10 cellular contexts compared by ENCODE assay signal in the genomic region with DNA sequence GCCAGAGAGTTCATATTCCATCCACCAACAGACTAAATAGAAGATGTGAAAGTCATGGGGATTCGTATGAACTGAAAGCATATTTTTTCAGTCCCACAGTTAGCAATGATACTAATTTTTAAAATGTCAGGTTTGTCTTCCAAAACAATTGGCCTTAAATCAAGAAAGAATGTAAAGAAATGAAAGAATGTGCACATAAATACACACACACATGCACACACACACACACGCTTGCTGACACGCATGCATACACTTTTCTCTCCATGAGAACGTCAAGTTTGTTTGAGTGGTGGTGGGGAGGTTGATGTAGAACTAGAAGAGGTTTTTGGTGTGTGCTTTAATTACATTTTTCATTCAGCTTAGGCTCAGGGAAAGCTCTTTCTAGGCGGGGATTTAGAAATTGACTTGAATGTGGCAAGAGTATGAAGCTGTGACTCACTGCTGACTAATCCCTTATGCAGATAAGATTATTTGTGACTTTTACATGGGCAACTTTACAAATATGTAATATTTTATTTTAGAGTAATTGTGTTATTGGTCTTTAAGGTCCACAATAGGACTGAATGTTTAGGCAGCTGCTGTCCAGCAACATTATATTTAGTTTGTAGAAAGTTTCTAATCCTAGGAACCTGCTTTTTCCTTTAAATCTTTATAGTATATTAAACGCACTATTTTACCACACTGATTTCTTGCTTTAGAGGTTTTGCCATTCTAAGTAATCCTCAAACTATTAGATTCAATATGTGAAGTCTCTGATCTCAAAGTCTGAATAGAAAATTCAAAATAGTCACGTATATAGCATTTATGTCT. TPM values are rescaled to one million over a fixed set of nuclear protein-coding genes. Genes with fewer than 3 reads are reported as not detected.
DNase-seq lines count a peak whose midpoint lies in the region; ATAC-seq, FAIRE-seq and TF ChIP-seq lines count a peak whose summit lies in the region.
"Had no signal": no experiment of that assay in that cellular context is flagged by ENCODE, and none has a peak within 500 bp of the region (broad histone marks: within the 10 kb centered on the region; RNA-seq: fewer than 3 reads in every experiment).

No MANE protein-coding gene starts in this region.

- H3K27me3 Mint-ChIP-seq in activated CD8-positive, alpha-beta T cell treated with anti-CD3 and anti-CD28 coated beads for 36 hours, result no peaks in the 10 kb centered on the region

- H3K9ac ChIP-seq in liver (ENCODE audit: low read depth in 1 of 2, low read length in 2 of 2), result no peak overlapping the region
- no peak overlapping the region for H3K9ac ChIP-seq in HepG2 (ENCODE audit: insufficient read depth, low read depth, low read length)

- H3K9me3 ChIP-seq in liver (ENCODE audit: control insufficient read depth in 4 of 4, low read length in 3 of 4) (no peaks in the 10 kb centered on the region), HepG2 (ENCODE audit: low read length) (no peaks in the 10 kb centered on the region), psoas muscle (no peaks in the 10 kb centered on the region)

- no peaks in the 10 kb centered on the region for H4K20me1 ChIP-seq in HepG2 (ENCODE audit: insufficient read depth, low read length)

- POLR2A ChIA-PET in HepG2 (lab: Yijun Ruan, JAX), result no interaction called here
- POLR2A ChIA-PET in activated CD8-positive, alpha-beta T cell treated with anti-CD3 and anti-CD28 coated beads for 36 hours (lab: Charles Lee), result interaction anchor here (0.7 kb wide), 1 partner anchor 242 kb away, joined by 3 read pairs; no protein-coding TSS in a partner anchor

- in situ Hi-C loops in HepG2 (cut with HindIII; ENCODE audit: extremely low pct_ligation_motif_present, low pct_unique_long_range_greater_than_20kb), result no loop called here

- CTCF ChIA-PET in HepG2 (lab: Yijun Ruan, JAX; ENCODE audit: low intra/inter-chr PET ratio, low total read pairs), result no interaction called here
- CTCF ChIA-PET in activated CD8-positive, alpha-beta T cell treated with anti-CD3 and anti-CD28 coated beads for 36 hours (lab: Charles Lee), result interaction anchor here (1.4 kb wide), 1 partner anchor 53 kb away, joined by 3 read pairs; no protein-coding TSS in a partner anchor

- TF ChIP-seq CTCF in liver (IDR thresholded peaks at IDR 0.05; ENCODE audit: low read depth, low read length, missing input control), result no peak
- no peak for TF ChIP-seq CTCF in HepG2 (CRISPR knock-in tag; IDR thresholded peaks at IDR 0.05)
- no peak for TF ChIP-seq CTCF in foreskin keratinocyte (conservative IDR thresholded peaks at IDR 0.05)
- no peak for TF ChIP-seq CTCF in activated CD8-positive, alpha-beta T cell treated with anti-CD3 and anti-CD28 coated beads for 36 hours (IDR thresholded peaks at IDR 0.05)
- no peak for TF ChIP-seq CTCF in psoas muscle (IDR thresholded peaks at IDR 0.05)

- no peak overlapping the region for H3K4me3 ChIP-seq in liver (ENCODE audit: low read depth in 1 of 3, low read length in 3 of 3)
- H3K4me3 ChIP-seq in HepG2 (replicated peaks in 1 of 3; ENCODE audit: insufficient read depth in 1 of 3, low read depth in 2 of 3, low read length in 3 of 3), result no peak overlapping the region
- no peak overlapping the region for H3K4me3 ChIP-seq in psoas muscle

- ATAC-seq in HepG2, result no peak
- ATAC-seq in foreskin keratinocyte, result peak; percentile 88
- no peak for ATAC-seq in activated CD8-positive, alpha-beta T cell treated with anti-CD3 and anti-CD28 coated beads for 36 hours
- no peak for ATAC-seq in psoas muscle

- peaks cover 5% of the 10 kb centered on the region for H3K4me1 Mint-ChIP-seq in activated CD8-positive, alpha-beta T cell treated with anti-CD3 and anti-CD28 coated beads for 36 hours (ENCODE audit: low read depth)

- H3K9me3 Mint-ChIP-seq in activated CD8-positive, alpha-beta T cell treated with anti-CD3 and anti-CD28 coated beads for 36 hours, result no peaks in the 10 kb centered on the region
- H3K9me3 Mint-ChIP-seq: natural killer cell treated with Interleukin-12 subunit alpha and Interleukin-12 subunit beta and Interleukin-15 and Interleukin-18, amount 100 ng/mL, for 72 hours had no signal

- intact Hi-C loops in HepG2 (cut with micrococcal nuclease; ENCODE audit: unreplicated experiment), result no loop called here
- intact Hi-C loops in activated CD8-positive, alpha-beta T cell treated with anti-CD3 and anti-CD28 coated beads for 36 hours (cut with micrococcal nuclease), result no loop called here
- intact Hi-C loops in psoas muscle (cut with DNase I), result no loop called here

- BruUV-seq in HepG2 (replicated peaks; lab: Mats Ljungman, UMichigan), result no TSS peak

- H3K4me1 ChIP-seq in liver (ENCODE audit: control insufficient read depth in 4 of 4, insufficient read depth in 4 of 4, low read length in 3 of 4), result no peaks in the 10 kb centered on the region
- H3K4me1 ChIP-seq in HepG2 (ENCODE audit: insufficient read depth, low read length), result 0 out of 2 replicates have a peak, but pooled peaks cover 6% of the 10 kb centered on the region
- no peaks in the 10 kb centered on the region for H3K4me1 ChIP-seq in foreskin keratinocyte
- H3K4me1 ChIP-seq in psoas muscle, result no peaks in the 10 kb centered on the region

- TF ChIP-seq RAD21 in liver (IDR thresholded peaks at IDR 0.05), result no peak
- no peak for TF ChIP-seq RAD21 in HepG2 (CRISPR knock-in tag; IDR thresholded peaks at IDR 0.05)

- no peak for TF ChIP-seq POLR2A in HepG2 (IDR thresholded peaks at IDR 0.05; ENCODE audit: insufficient read depth in 1 of 2, low read depth in 2 of 2, low read length in 2 of 2)

- H3K36me3 ChIP-seq in liver (ENCODE audit: control insufficient read depth in 4 of 4, insufficient read depth in 3 of 4, low read depth in 1 of 4, low read length in 3 of 4) (no peaks in the 10 kb centered on the region), HepG2 (replicated peaks in 1 of 2; ENCODE audit: control insufficient read depth in 1 of 2, insufficient read depth in 2 of 2, low read length in 2 of 2) (no peaks in the 10 kb centered on the region), psoas muscle (ENCODE audit: insufficient read depth in 1 of 2, low read depth in 1 of 2) (no peaks in the 10 kb centered on the region)

- TF ChIP-seq EP300 in HepG2 (IDR thresholded peaks at IDR 0.05; ENCODE audit: low read depth in 2 of 2, low read length in 2 of 2) (no peak), HepG2 (CRISPR knock-in tag; IDR thresholded peaks at IDR 0.05; ENCODE audit: borderline replicate concordance) (no peak)

- H2AFZ ChIP-seq in HepG2 (ENCODE audit: low read length), result no peak overlapping the region

- no peaks in the 10 kb centered on the region for H3K79me2 ChIP-seq in HepG2 (ENCODE audit: insufficient read depth, low read length)

- H3K4me3 Mint-ChIP-seq in activated CD8-positive, alpha-beta T cell treated with anti-CD3 and anti-CD28 coated beads for 36 hours, result no peak overlapping the region
- H3K4me3 Mint-ChIP-seq: natural killer cell treated with Interleukin-12 subunit alpha and Interleukin-12 subunit beta and Interleukin-15 and Interleukin-18, amount 100 ng/mL, for 72 hours had no signal

- H3K27ac Mint-ChIP-seq in activated CD8-positive, alpha-beta T cell treated with anti-CD3 and anti-CD28 coated beads for 36 hours, result no peak overlapping the region
- H3K27ac Mint-ChIP-seq: natural killer cell treated with Interleukin-12 subunit alpha and Interleukin-12 subunit beta and Interleukin-15 and Interleukin-18, amount 100 ng/mL, for 72 hours had no signal

- no peak for DNase-seq in HepG2 (ENCODE audit: low spot score)
- DNase-seq in SKM-1 treated with dmso at 0.1 percent for 144 hours (lab: John Stamatoyannopoulos, UW; ENCODE audit: unreplicated experiment), result peak; percentile 11
- peak; percentile 37 to 48 for DNase-seq in foreskin keratinocyte
- no peak for DNase-seq in activated CD8-positive, alpha-beta T cell treated with anti-CD3 and anti-CD28 coated beads for 36 hours
- no peak for DNase-seq in psoas muscle
- no peak for DNase-seq in D341Med (ENCODE audit: low spot score)
- no peak for DNase-seq in germinal center (ENCODE audit: low spot score)
- DNase-seq: MM.1S had no signal

- 80% methylated on average over 7 of the region's 7 CpGs for WGBS in liver
- WGBS in HepG2 (ENCODE audit: low lambda C conversion rate), result 37% methylated on average over 7 of the region's 7 CpGs
- 62 to 68% (median 68%) methylated on average over 7 of the region's 7 CpGs for WGBS in psoas muscle, 3 donors

- H3K27ac ChIP-seq in liver (ENCODE audit: low read depth in 1 of 2, low read length in 2 of 2), result no peak overlapping the region
- H3K27ac ChIP-seq in HepG2 (ENCODE audit: extremely low read length, insufficient read depth, low read length), result no peak overlapping the region
- H3K27ac ChIP-seq in foreskin keratinocyte, result no peak overlapping the region
- no peak overlapping the region for H3K27ac ChIP-seq in psoas muscle

- FAIRE-seq in HepG2 (lab: Jason Lieb, UNC), result no peak

- no peaks in the 10 kb centered on the region for H3K27me3 ChIP-seq in liver (ENCODE audit: control insufficient read depth in 4 of 4, insufficient read depth in 4 of 4, low read length in 3 of 4)
- no peaks in the 10 kb centered on the region for H3K27me3 ChIP-seq in HepG2 (ENCODE audit: control insufficient read depth in 1 of 2, insufficient read depth in 2 of 2, low read length in 2 of 2)
- H3K27me3 ChIP-seq in foreskin keratinocyte, result peaks cover 39% of the 10 kb centered on the region
- H3K27me3 ChIP-seq in psoas muscle (ENCODE audit: insufficient read depth in 3 of 3, low read length in 2 of 3), result no peaks in the 10 kb centered on the region

- H3K36me3 Mint-ChIP-seq in activated CD8-positive, alpha-beta T cell treated with anti-CD3 and anti-CD28 coated beads for 36 hours (ENCODE audit: low read depth), result no peaks in the 10 kb centered on the region
- H3K36me3 Mint-ChIP-seq: natural killer cell treated with Interleukin-12 subunit alpha and Interleukin-12 subunit beta and Interleukin-15 and Interleukin-18, amount 100 ng/mL, for 72 hours had no signal

- no peak overlapping the region for H3K4me2 ChIP-seq in HepG2 (ENCODE audit: low read depth, low read length)

RNA-seq across cellular contexts. Expression of gene FLT1, which starts 18.8 kb away (rescaled TPM):
- total RNA-seq in liver, result 10 to 100 TPM; 11.4 to 19.7 TPM
- 1 to 10 TPM; 4.1 to 7.1 TPM for polyA plus RNA-seq in liver
- 0.02 TPM in 1 of 2 replicates, not detected in the other for total RNA-seq in HepG2 (2016; rRNA removed; fragmentation: Illumina TruSeq; extraction: Trizol)
- not detected in 2 replicates for total RNA-seq in HepG2 (2016; cell fraction: cytosol; rRNA removed; fragmentation: Illumina TruSeq; extraction: Trizol; ENCODE audit: low read depth)
- not detected in 2 replicates for total RNA-seq in HepG2 (2016; cell fraction: insoluble cytoplasmic fraction; rRNA removed; fragmentation: Illumina TruSeq; extraction: Trizol)
- total RNA-seq in HepG2 (2016; cell fraction: membrane; rRNA removed; fragmentation: Illumina TruSeq; extraction: Trizol), result not detected in 2 replicates
- total RNA-seq in HepG2 (2016; cell fraction: nucleus; rRNA removed; fragmentation: Illumina TruSeq; extraction: Trizol), result not detected in 2 replicates
- polyA plus RNA-seq in HepG2 (2011; rRNA removed), result not detected in 2 replicates
- polyA plus RNA-seq in HepG2 (2011; cell fraction: cytosol; rRNA removed), result 0.03 TPM in 1 of 2 replicates, not detected in the other
- polyA plus RNA-seq in HepG2 (2011; cell fraction: nucleus; rRNA removed), result not detected in 2 replicates
- not detected in 2 replicates for polyA plus RNA-seq in HepG2 (2012)
- polyA plus RNA-seq in HepG2 (2016; cell fraction: cytosol; fragmentation: Illumina TruSeq; extraction: Trizol; ENCODE audit: low read depth), result not detected in 2 replicates
- polyA plus RNA-seq in HepG2 (2016; cell fraction: insoluble cytoplasmic fraction; fragmentation: Illumina TruSeq; extraction: Trizol; ENCODE audit: low read depth), result not detected in 2 replicates
- not detected in 2 replicates for polyA plus RNA-seq in HepG2 (2016; cell fraction: membrane; fragmentation: Illumina TruSeq; extraction: Trizol; ENCODE audit: low read depth)
- not detected in 2 replicates for polyA plus RNA-seq in HepG2 (2016; cell fraction: nucleus; fragmentation: Illumina TruSeq; extraction: Trizol; ENCODE audit: insufficient read depth, low read depth)
- not detected in 2 replicates for polyA minus RNA-seq in HepG2 (2011; rRNA and poly(A)+ RNA removed; ENCODE audit: low replicate concordance)
- polyA minus RNA-seq in HepG2 (2011; cell fraction: cytosol; rRNA and poly(A)+ RNA removed), result not detected in 2 replicates
- not detected in 2 replicates for polyA minus RNA-seq in HepG2 (2011; cell fraction: nucleus; rRNA and poly(A)+ RNA removed)
- total RNA-seq in foreskin keratinocyte, result not detected in 2 replicates
- polyA plus RNA-seq in foreskin keratinocyte, result not detected in 2 replicates
- total RNA-seq in activated CD8-positive, alpha-beta T cell treated with anti-CD3 and anti-CD28 coated beads for 36 hours, result 1 to 10 TPM; 7.7 to 8.2 TPM
- 10 to 100 TPM; 15.6 to 38.6 (median 24.4) TPM for total RNA-seq in psoas muscle
- 10 to 100 TPM in 2 of 3 donors, 1 to 10 TPM in 1; 9.0 to 11.2 (median 10.7) TPM for polyA plus RNA-seq in psoas muscle

Comparison
In these comparisons a context has a peak if more than half of its experiments do, and no peak if none do; other contexts are left out.
1. DNase-seq: peak in SKM-1 treated with dmso at 0.1 percent for 144 hours (single experiment) and foreskin keratinocyte (2 of 2); none in HepG2 (single experiment), activated CD8-positive, alpha-beta T cell treated with anti-CD3 and anti-CD28 coated beads for 36 hours (single experiment), psoas muscle (0 of 2), D341Med (single experiment) and germinal center (single experiment).